In genomic region chr2:165467921-165468320, GRCh38 we compare ENCODE assay signal across 1 cellular context.
TF ChIP-seq lines count a peak whose summit lies in the region.

No MANE protein-coding gene starts in this region.

TF ChIP-seq in HepG2, 621 proteins besides CTCF, POLR2A, EP300 and RAD21 (continued from another document):
- TF ChIP-seq THAP8 (CRISPR knock-in tag; IDR thresholded peaks at IDR 0.05; ENCODE audit: borderline replicate concordance) (no peak), RBFOX2 (IDR thresholded peaks at IDR 0.05; ENCODE audit: low read depth, low read length) (no peak), MAFF (IDR thresholded peaks at IDR 0.05; ENCODE audit: low read depth, low read length) (peak; percentile 96), HOXA9 (CRISPR knock-in tag; IDR thresholded peaks at IDR 0.05; ENCODE audit: borderline replicate concordance) (no peak), ZNF160 (CRISPR knock-in tag; IDR thresholded peaks at IDR 0.05) (no peak), MAFK (conservative IDR thresholded peaks at IDR 0.05 in 1 of 2, IDR thresholded peaks at IDR 0.05 in 1 of 2; ENCODE audit: low read length in 2 of 2) (peak; percentile 93 to 97)
